17 cellular contexts compared by ENCODE assay signal in genomic region chr15:52094811-52095584, GRCh38. TPM values are rescaled to one million over a fixed set of nuclear protein-coding genes. Genes with fewer than 3 reads are reported as not detected.
DNase-seq lines count a peak whose midpoint lies in the region; ATAC-seq and TF ChIP-seq lines count a peak whose summit lies in the region.
"Had no signal": no experiment of that assay in that cellular context is flagged by ENCODE, and none has a peak within 500 bp of the region (broad histone marks: within the 10 kb centered on the region; RNA-seq: fewer than 3 reads in every experiment).

No MANE protein-coding gene starts in this region.

- H3K36me3 ChIP-seq in Panc1 (ENCODE audit: control insufficient read depth, insufficient read depth, low read length) (no peaks in the 10 kb centered on the region), fibroblast of lung (ENCODE audit: control insufficient read depth, insufficient read depth, low read length) (no peaks in the 10 kb centered on the region), skeletal muscle tissue (ENCODE audit: control insufficient read depth in 3 of 3, insufficient read depth in 3 of 3, low read length in 3 of 3) (no peaks in the 10 kb centered on the region)
- H3K36me3 ChIP-seq: SJCRH30, stomach had no signal

- no peak overlapping the region for H3K4me3 Mint-ChIP-seq in activated T-cell treated with anti-CD3 and anti-CD28 coated beads, Interleukin-2, amount 50 U/mL, for 72 hours
- H3K4me3 Mint-ChIP-seq: activated naive CD4-positive, alpha-beta T cell treated with anti-CD3 and anti-CD28 coated beads, Interleukin-2, amount 10 ng/mL, durations not matched to agents 7 days and 5 days; B cell had no signal

- BruUV-seq in Panc1 (replicated peaks; lab: Mats Ljungman, UMichigan): no TSS peak

- peak overlapping the region; percentile 7 for H3K4me2 ChIP-seq in fibroblast of lung (ENCODE audit: extremely low read depth, insufficient read depth, low read length)

- DNase-seq in NB4 (ENCODE audit: low read depth) (peak; percentile 67), Panc1 (ENCODE audit: low read depth, low spot score) (no peak), fibroblast of lung (ENCODE audit: low read depth in 2 of 2) (no peak), SKM-1 treated with dmso at 0.1 percent for 144 hours (lab: John Stamatoyannopoulos, UW; ENCODE audit: unreplicated experiment) (no peak), GM13976 (ENCODE audit: low spot score) (no peak)
- DNase-seq in activated T-cell treated with anti-CD3 and anti-CD28 coated beads, Interleukin-2, amount 50 U/mL, for 72 hours: no peak
- DNase-seq: activated CD4-positive, alpha-beta T cell treated with anti-CD3 and anti-CD28 coated beads for 48 hours; activated naive CD4-positive, alpha-beta T cell treated with anti-CD3 and anti-CD28 coated beads, Interleukin-2, amount 10 ng/mL, durations not matched to agents 7 days and 5 days; dorsolateral prefrontal cortex; Karpas-422; NCI-H187; NCI-H748 treated with DMSO at 0.1 percent for 48 hours; stomach had no signal

- no peak overlapping the region for H3K4me3 ChIP-seq in NB4 (ENCODE audit: low read depth, low read length)
- H3K4me3 ChIP-seq in Panc1 (ENCODE audit: low read depth in 2 of 2, low read length in 2 of 2): no peak overlapping the region
- H3K4me3 ChIP-seq in fibroblast of lung (replicated peaks in 1 of 4; ENCODE audit: control extremely low read depth in 1 of 4, insufficient read depth in 1 of 4, low read depth in 3 of 4, low read length in 4 of 4): no peak overlapping the region
- H3K4me3 ChIP-seq in skeletal muscle tissue (ENCODE audit: low read length in 3 of 3): no peak overlapping the region
- H3K4me3 ChIP-seq: dorsolateral prefrontal cortex, SJCRH30, stomach had no signal

- H3K9ac ChIP-seq in fibroblast of lung (ENCODE audit: insufficient read depth, low read length): no peak overlapping the region
- no peak overlapping the region for H3K9ac ChIP-seq in skeletal muscle tissue (ENCODE audit: low read depth in 1 of 3, low read length in 3 of 3)

- in situ Hi-C loops in Panc1 (cut with HindIII; ENCODE audit: low pct_unique_long_range_greater_than_20kb, low sequenced_read_pairs) (no loop called here), GM13976 (cut with MboI; ENCODE audit: low sequenced_read_pairs, unreplicated experiment) (no loop called here)

- intact Hi-C loops in Panc1 (cut with micrococcal nuclease; ENCODE audit: unreplicated experiment): no loop called here

- POLR2A ChIA-PET in Panc1 (lab: Charles Lee): no interaction called here

- H3K27ac Mint-ChIP-seq in activated T-cell treated with anti-CD3 and anti-CD28 coated beads, Interleukin-2, amount 50 U/mL, for 72 hours: no peak overlapping the region
- H3K27ac Mint-ChIP-seq: activated naive CD4-positive, alpha-beta T cell treated with anti-CD3 and anti-CD28 coated beads, Interleukin-2, amount 10 ng/mL, durations not matched to agents 7 days and 5 days; B cell had no signal

- H3K9me3 Mint-ChIP-seq in activated T-cell treated with anti-CD3 and anti-CD28 coated beads, Interleukin-2, amount 50 U/mL, for 72 hours: peaks cover 3% of the 10 kb centered on the region in 2 donors

- no peaks in the 10 kb centered on the region for H3K4me1 Mint-ChIP-seq in activated T-cell treated with anti-CD3 and anti-CD28 coated beads, Interleukin-2, amount 50 U/mL, for 72 hours (ENCODE audit: low read depth)
- H3K4me1 Mint-ChIP-seq: activated naive CD4-positive, alpha-beta T cell treated with anti-CD3 and anti-CD28 coated beads, Interleukin-2, amount 10 ng/mL, durations not matched to agents 7 days and 5 days; B cell had no signal

- CTCF ChIA-PET in Panc1 (lab: Charles Lee): no interaction called here

- H2AFZ ChIP-seq in fibroblast of lung (ENCODE audit: low read length): no peak overlapping the region

- H3K4me1 ChIP-seq in Panc1 (ENCODE audit: control insufficient read depth, insufficient read depth, low read length) (peaks cover 34% of the 10 kb centered on the region), fibroblast of lung (ENCODE audit: control insufficient read depth, extremely low read depth, insufficient read depth, low read length) (peaks cover 21% of the 10 kb centered on the region), skeletal muscle tissue (ENCODE audit: control insufficient read depth in 3 of 3, insufficient read depth in 3 of 3, low read length in 3 of 3) (peaks cover 12 to 17% (median 14%) of the 10 kb centered on the region in 3 donors)

- TF ChIP-seq CTCF in NB4 (IDR thresholded peaks at IDR 0.05; ENCODE audit: low read depth, low read length) (no peak), Panc1 (IDR thresholded peaks at IDR 0.05) (no peak), fibroblast of lung (conservative IDR thresholded peaks at IDR 0.05 in 1 of 2, IDR thresholded peaks at IDR 0.05 in 1 of 2; ENCODE audit: low read depth in 1 of 2, low read length in 2 of 2) (no peak), GM13976 (IDR thresholded peaks at IDR 0.05; ENCODE audit: borderline replicate concordance, control extremely low read depth, extremely low read depth, insufficient read depth, missing control alignments) (no peak)

- H3K27me3 ChIP-seq in Panc1 (ENCODE audit: control insufficient read depth, insufficient read depth, low read length) (no peaks in the 10 kb centered on the region), fibroblast of lung (ENCODE audit: control insufficient read depth, insufficient read depth, low read length) (no peaks in the 10 kb centered on the region), skeletal muscle tissue (ENCODE audit: control insufficient read depth in 3 of 3, insufficient read depth in 3 of 3, low read length in 3 of 3) (peaks cover 0 to 4% (median 0%) of the 10 kb centered on the region in 3 donors)
- H3K27me3 ChIP-seq: dorsolateral prefrontal cortex, SJCRH30, stomach had no signal

- H3K9me3 ChIP-seq in Panc1 (ENCODE audit: control insufficient read depth, insufficient read depth, low read depth, low read length) (no peaks in the 10 kb centered on the region), fibroblast of lung (ENCODE audit: control insufficient read depth, insufficient read depth, low read depth, low read length) (no peaks in the 10 kb centered on the region), skeletal muscle tissue (ENCODE audit: control insufficient read depth in 3 of 3, low read length in 3 of 3) (peaks cover 0 to 3% (median 0%) of the 10 kb centered on the region in 3 donors)

- no peaks in the 10 kb centered on the region for H4K20me1 ChIP-seq in fibroblast of lung (ENCODE audit: control insufficient read depth, extremely low read depth, insufficient read depth, low read length)

- no peaks in the 10 kb centered on the region for H3K79me2 ChIP-seq in fibroblast of lung (ENCODE audit: control insufficient read depth, insufficient read depth, low read length)

- no peak for TF ChIP-seq POLR2A in NB4 (IDR thresholded peaks at IDR 0.05; ENCODE audit: extremely low read depth, insufficient read length)

- peaks cover 3 to 6% of the 10 kb centered on the region in 2 donors for H3K36me3 Mint-ChIP-seq in activated T-cell treated with anti-CD3 and anti-CD28 coated beads, Interleukin-2, amount 50 U/mL, for 72 hours (ENCODE audit: insufficient read depth in 2 of 2)
- H3K36me3 Mint-ChIP-seq: activated naive CD4-positive, alpha-beta T cell treated with anti-CD3 and anti-CD28 coated beads, Interleukin-2, amount 10 ng/mL, durations not matched to agents 7 days and 5 days had no signal

- H3K27ac ChIP-seq in Panc1 (ENCODE audit: low read length) (peak overlapping the region; percentile 86), fibroblast of lung (ENCODE audit: insufficient read depth, low read length) (peak overlapping the region; percentile 75), skeletal muscle tissue (ENCODE audit: low read depth, low read length) (peak overlapping the region; percentile 52)
- H3K27ac ChIP-seq: dorsolateral prefrontal cortex had no signal

- no peaks in the 10 kb centered on the region for H3K27me3 Mint-ChIP-seq in activated T-cell treated with anti-CD3 and anti-CD28 coated beads, Interleukin-2, amount 50 U/mL, for 72 hours (ENCODE audit: low read depth)

- ATAC-seq in Panc1 (no peak), GM18517 (IDR thresholded peaks at IDR 0.05; ENCODE audit: unreplicated experiment) (no peak)
- ATAC-seq in activated T-cell treated with anti-CD3 and anti-CD28 coated beads, Interleukin-2, amount 50 U/mL, for 72 hours (replicated peaks in 1 of 2): no peak

RNA-seq across cellular contexts. Expression of gene BCL2L10, which starts 17.6 kb away (rescaled TPM):
- 0.54 TPM for total RNA-seq in Panc1 (2021; ENCODE audit: unreplicated experiment)
- polyA plus RNA-seq in Panc1 (2012; ENCODE audit: insufficient read length): 0.23 TPM
- total RNA-seq in fibroblast of lung: under 0.01 and 0.17 TPM in 2 replicates
- not detected in 2 replicates for polyA plus RNA-seq in fibroblast of lung
- not detected in 2 replicates for polyA plus RNA-seq in fibroblast of lung (2012)
- polyA minus RNA-seq in fibroblast of lung (ENCODE audit: low replicate concordance): not detected in 2 replicates
- not detected for total RNA-seq in skeletal muscle tissue
- under 1 TPM in 1 of 2 donors, not detected in 1; 0.31 TPM for total RNA-seq in activated T-cell treated with anti-CD3 and anti-CD28 coated beads, Interleukin-2, amount 50 U/mL, for 72 hours
